In genomic region chr5:150044712-150045111, GRCh38 we compare ENCODE assay signal across 1 cellular context.
TF ChIP-seq lines count a peak whose summit lies in the region.

No MANE protein-coding gene starts in this region.

TF ChIP-seq in SK-N-SH, 30 proteins besides CTCF, POLR2A, EP300 and RAD21 (continued from another document):
- no peak for TF ChIP-seq REST (IDR thresholded peaks at IDR 0.05; ENCODE audit: low read depth, low read length)
- TF ChIP-seq USF2 (IDR thresholded peaks at IDR 0.05; ENCODE audit: borderline replicate concordance, low read depth, low read length): no peak
- TF ChIP-seq RCOR1 (IDR thresholded peaks at IDR 0.05; ENCODE audit: low read length): no peak
- TF ChIP-seq SIN3A (IDR thresholded peaks at IDR 0.05; ENCODE audit: borderline replicate concordance, low read depth, low read length): no peak
- no peak for TF ChIP-seq FOSL2 (IDR thresholded peaks at IDR 0.05; ENCODE audit: borderline replicate concordance, low read depth)
- TF ChIP-seq ELF1 (IDR thresholded peaks at IDR 0.05): no peak
- TF ChIP-seq GATA2 (CRISPR knock-in tag; IDR thresholded peaks at IDR 0.05): no peak
- no peak for TF ChIP-seq EZH2phosphoT487 (IDR thresholded peaks at IDR 0.05; ENCODE audit: borderline replicate concordance, low read depth)
- no peak for TF ChIP-seq SMC3 (IDR thresholded peaks at IDR 0.05; ENCODE audit: low read depth, low read length)
- TF ChIP-seq RFX5 (IDR thresholded peaks at IDR 0.05; ENCODE audit: low read length): no peak
- no peak for TF ChIP-seq YY1 (IDR thresholded peaks at IDR 0.05; ENCODE audit: low read depth)
